ENCODE assay signal across 1 cellular context in genomic region chr16:3106205-3106928, GRCh38.
TF ChIP-seq lines count a peak whose summit lies in the region.

No MANE protein-coding gene starts in this region.

TF ChIP-seq in K562, 482 proteins besides CTCF, POLR2A, EP300 and RAD21 (continued from another document and continues in another):
- TF ChIP-seq POLR2AphosphoS5 (IDR thresholded peaks at IDR 0.05; ENCODE audit: control insufficient read depth, insufficient read depth, low read depth, low read length) = peak; percentile 65
- TF ChIP-seq MGA (IDR thresholded peaks at IDR 0.05) = 0 out of 2 replicates have a peak, but pooled peaks have one; percentile 40
- TF ChIP-seq GATAD2A (IDR thresholded peaks at IDR 0.05) = peak; percentile 97
- peak; percentile 52; the same call in 1 of the 2 replicates for TF ChIP-seq REST (CRISPR knock-in tag; IDR thresholded peaks at IDR 0.05; ENCODE audit: low read depth)
- TF ChIP-seq GATAD2B (IDR thresholded peaks at IDR 0.05; ENCODE audit: borderline replicate concordance) = peak; percentile 88
- TF ChIP-seq RBM15 (IDR thresholded peaks at IDR 0.05; ENCODE audit: insufficient read depth, low read length) = no peak
- TF ChIP-seq KAT7 (CRISPR knock-in tag; IDR thresholded peaks at IDR 0.05; ENCODE audit: borderline replicate concordance) = peak; percentile 56; the same call in 1 of the 2 replicates
- TF ChIP-seq HNRNPH1 (optimal IDR thresholded peaks at IDR 0.05; ENCODE audit: low read depth, low read length) = no peak
- TF ChIP-seq MXD1 (CRISPR knock-in tag; IDR thresholded peaks at IDR 0.05; ENCODE audit: borderline replicate concordance, poor library complexity, severe bottlenecking) = no peak
- no peak for TF ChIP-seq HEY1 (CRISPR knock-in tag; IDR thresholded peaks at IDR 0.05; ENCODE audit: borderline replicate concordance)
- TF ChIP-seq TRIM24 (IDR thresholded peaks at IDR 0.05) = peak in 1 of 2 experiments; percentile 94; a peak in 2 of 4 replicates
- TF ChIP-seq KLF6 (CRISPR knock-in tag; IDR thresholded peaks at IDR 0.05; ENCODE audit: borderline replicate concordance) = 0 out of 2 replicates have a peak, but pooled peaks have one; percentile 31
- no peak; the same call in 1 of the 2 replicates for TF ChIP-seq ZNF766 (CRISPR knock-in tag; conservative IDR thresholded peaks at IDR 0.05)
- TF ChIP-seq THRB (CRISPR knock-in tag; conservative IDR thresholded peaks at IDR 0.05) = 0 out of 2 replicates have a peak, but pooled peaks have one; percentile 62
- TF ChIP-seq IRF2 (CRISPR knock-in tag; IDR thresholded peaks at IDR 0.05) = no peak
- TF ChIP-seq HNRNPL (IDR thresholded peaks at IDR 0.05; ENCODE audit: low read depth, low read length) = peak; percentile 76; the same call in 1 of the 2 replicates
- peak; percentile 53; the same call in 1 of the 2 replicates for TF ChIP-seq KLF13 (tag; IDR thresholded peaks at IDR 0.05; ENCODE audit: borderline replicate concordance, low read depth)
- TF ChIP-seq NRF1 (conservative IDR thresholded peaks at IDR 0.05 in 1 of 2, IDR thresholded peaks at IDR 0.05 in 1 of 2) = peak; percentile 26 to 63; a peak in 3 of 4 replicates
- TF ChIP-seq ZNF174 (CRISPR knock-in tag; IDR thresholded peaks at IDR 0.05) = 0 out of 2 replicates have a peak, but pooled peaks have one; percentile 43
- TF ChIP-seq E2F1 (CRISPR knock-in tag; IDR thresholded peaks at IDR 0.05) = no peak
- TF ChIP-seq ZNF707 (CRISPR knock-in tag; conservative IDR thresholded peaks at IDR 0.05) = peak; percentile 44; the same call in 1 of the 2 replicates
- no peak for TF ChIP-seq CBX5 (IDR thresholded peaks at IDR 0.05; ENCODE audit: borderline replicate concordance, low read depth)
- peak; percentile 81 for TF ChIP-seq E2F3 (CRISPR knock-in tag; IDR thresholded peaks at IDR 0.05)
- peak; percentile 88 for TF ChIP-seq MTA3 (IDR thresholded peaks at IDR 0.05; ENCODE audit: borderline replicate concordance)
- TF ChIP-seq XRCC5 (IDR thresholded peaks at IDR 0.05; ENCODE audit: low read depth, low read length) = peak; percentile 59; the same call in 1 of the 2 replicates
- peak; percentile 94 to 99 for TF ChIP-seq MAZ (CRISPR knock-in tag; conservative IDR thresholded peaks at IDR 0.05 in 1 of 2, IDR thresholded peaks at IDR 0.05 in 1 of 2)
- TF ChIP-seq SAP30 (IDR thresholded peaks at IDR 0.05; ENCODE audit: borderline replicate concordance, insufficient read depth, low read depth, low read length, poor library complexity, severe bottlenecking) = peak; percentile 85
- TF ChIP-seq ARID4B (CRISPR knock-in tag; IDR thresholded peaks at IDR 0.05) = peak; percentile 68
- TF ChIP-seq GABPA (tag; conservative IDR thresholded peaks at IDR 0.05; ENCODE audit: low read depth) = peak; percentile 99
- TF ChIP-seq ZFP1 (CRISPR knock-in tag; IDR thresholded peaks at IDR 0.05) = 0 out of 2 replicates have a peak, but pooled peaks have one; percentile 41
- TF ChIP-seq ZBTB26 (CRISPR knock-in tag; IDR thresholded peaks at IDR 0.05) = 0 out of 2 replicates have a peak, but pooled peaks have one; percentile 56
- TF ChIP-seq CTBP1 (IDR thresholded peaks at IDR 0.05; ENCODE audit: borderline replicate concordance) = peak; percentile 76
